In the genomic region with DNA sequence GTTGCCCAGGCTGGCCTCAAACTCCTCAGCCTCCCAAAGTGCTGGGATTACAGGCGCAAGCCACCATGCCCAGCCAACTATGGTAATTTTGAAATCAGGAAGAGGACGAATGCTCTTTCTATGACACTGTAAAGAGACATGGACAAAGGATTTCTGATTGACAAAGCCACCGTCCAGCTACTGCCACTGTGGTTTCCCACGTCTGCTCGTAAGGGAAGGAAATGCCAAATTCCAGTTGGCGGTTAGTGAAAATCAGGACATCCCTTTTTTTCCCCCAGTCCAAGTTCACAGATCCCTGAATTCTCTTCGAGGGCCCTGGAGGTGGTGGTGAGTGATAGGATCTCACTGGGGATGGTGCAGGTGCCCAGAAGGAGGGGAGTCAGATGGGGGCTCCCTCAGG, we compare ENCODE assay signal across 15 cellular contexts.
"Had no signal": no experiment of that assay in that cellular context is flagged by ENCODE, and none has a peak within 500 bp of the region (broad histone marks: within the 10 kb centered on the region; RNA-seq: fewer than 3 reads in every experiment).

No MANE protein-coding gene starts in this region.

- H2AFZ ChIP-seq: parathyroid adenoma had no signal

- H3K4me1 ChIP-seq: colonic mucosa, parathyroid adenoma, upper lobe of right lung had no signal

- DNase-seq: activated CD4-positive, alpha-beta T cell treated with anti-CD3 and anti-CD28 coated beads, Interleukin-2, amount 10 ng/mL, durations not matched to agents 24 days and 14 days; activated CD8-positive, alpha-beta T cell treated with anti-CD3 and anti-CD28 coated beads, Interleukin-2, amount 10 ng/mL, durations not matched to agents 7 days and 5 days; activated naive CD4-positive, alpha-beta T cell treated with Interleukin-2 at 50 U/mL for 16 hours; activated T-cell treated with anti-CD3 and anti-CD28 coated beads, Interleukin-2, amount 50 U/mL, for 24 hours; central memory CD4-positive, alpha-beta T cell; colonic mucosa; effector CD4-positive, alpha-beta T cell; esophagus squamous epithelium; midbrain; sigmoid colon; stimulated activated CD4-positive, alpha-beta T cell treated with anti-CD3 and anti-CD28 coated beads, Interleukin-4, amount 100 ng/mL, for 4 hours; upper lobe of right lung had no signal

- ATAC-seq: activated CD8-positive, alpha-beta T cell treated with anti-CD3 and anti-CD28 coated beads, Interleukin-2, amount 10 ng/mL, durations not matched to agents 7 days and 5 days; stimulated activated memory B cell treated with anti-CD40 and anti-IgM and Interleukin-4, amounts not matched to agents 10 μg/mL and 1 μg/mL and 100 μg/mL, for 72 hours; upper lobe of right lung had no signal

- H3K4me3 ChIP-seq: colonic mucosa, esophagus squamous epithelium, sigmoid colon, thoracic aorta, upper lobe of right lung had no signal

- H3K27me3 ChIP-seq: sigmoid colon, upper lobe of right lung had no signal

- H3K36me3 ChIP-seq: colonic mucosa, esophagus squamous epithelium, sigmoid colon, thoracic aorta, upper lobe of right lung had no signal

- H3K9ac ChIP-seq: parathyroid adenoma had no signal

- H3K79me2 ChIP-seq: parathyroid adenoma had no signal

- H3K9me3 ChIP-seq: colonic mucosa, esophagus squamous epithelium, sigmoid colon, thoracic aorta, upper lobe of right lung had no signal

- H3K27ac ChIP-seq: colonic mucosa, esophagus squamous epithelium, parathyroid adenoma, sigmoid colon, thoracic aorta, upper lobe of right lung had no signal
